ENCODE assay signal across 15 cellular contexts in the genomic region with DNA sequence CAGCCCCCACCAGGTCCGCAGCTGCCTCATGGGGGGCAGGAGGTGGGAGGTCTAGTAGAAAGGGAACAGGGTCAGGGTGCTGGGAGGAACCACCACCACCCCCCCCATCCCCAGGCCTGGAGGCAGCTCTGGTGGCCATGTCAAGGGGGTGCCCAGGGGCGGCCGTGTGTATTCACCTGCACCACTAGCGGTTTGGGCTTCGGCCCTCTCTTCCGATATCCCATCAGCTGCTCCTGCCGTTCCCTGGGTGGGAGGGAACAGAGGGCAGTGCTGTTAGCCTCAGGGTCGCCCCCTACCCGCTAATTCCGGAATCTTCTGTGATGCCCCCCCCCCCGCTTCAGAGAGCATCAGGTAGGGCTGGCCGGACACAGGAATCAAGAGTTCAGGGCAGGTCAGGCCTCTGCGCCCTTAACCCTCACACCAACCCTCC. TPM values are rescaled to one million over a fixed set of nuclear protein-coding genes. Genes with fewer than 3 reads are reported as not detected.
DNase-seq lines count a peak whose midpoint lies in the region; ATAC-seq, FAIRE-seq and TF ChIP-seq lines count a peak whose summit lies in the region.
"Had no signal": no experiment of that assay in that cellular context is flagged by ENCODE, and none has a peak within 500 bp of the region (broad histone marks: within the 10 kb centered on the region; RNA-seq: fewer than 3 reads in every experiment).

No MANE protein-coding gene starts in this region.

- H3K27ac Mint-ChIP-seq in GM23338: no peak overlapping the region
- H3K27ac Mint-ChIP-seq in mesothelial cell of epicardium: no peak overlapping the region
- H3K27ac Mint-ChIP-seq: activated CD8-positive, alpha-beta T cell treated with anti-CD3 and anti-CD28 coated beads, Interleukin-2, amount 10 ng/mL, durations not matched to agents 7 days and 5 days; HFFc6 had no signal

- H3K27me3 ChIP-seq in GM23338 (ENCODE audit: insufficient read depth): peaks cover 88% of the 10 kb centered on the region
- H3K27me3 ChIP-seq in WERI-Rb-1 (ENCODE audit: insufficient read depth, low read depth, severe bottlenecking): peaks cover 8% of the 10 kb centered on the region
- H3K27me3 ChIP-seq: ovary had no signal

- DNase-seq in A549 (ENCODE audit: low read depth in 1 of 2, low spot score in 1 of 2) (no peak), GM23338 (ENCODE audit: low spot score) (peak; percentile 64), WERI-Rb-1 (no peak), left kidney (ENCODE audit: low read depth, low spot score) (peak; percentile 56), mesothelial cell of epicardium (ENCODE audit: low spot score in 2 of 2, unreplicated experiment in 2 of 2) (no peak), NCI-H524 (lab: John Stamatoyannopoulos, UW) (no peak), SW 1271 (lab: John Stamatoyannopoulos, UW) (no peak)
- DNase-seq: activated CD8-positive, alpha-beta T cell treated with anti-CD3 and anti-CD28 coated beads, Interleukin-2, amount 10 ng/mL, durations not matched to agents 7 days and 5 days; HFFc6; hippocampal formation; SHP77 treated with DMSO at 0.1 percent for 48 hours had no signal

- H3K9me3 ChIP-seq in A549 (no peaks in the 10 kb centered on the region), WERI-Rb-1 (ENCODE audit: severe bottlenecking) (peaks cover under 1% of the 10 kb centered on the region)
- H3K9me3 ChIP-seq: ascending aorta, ovary had no signal

- CTCF ChIA-PET in A549 (lab: Yijun Ruan, JAX): interaction anchor here (0.8 to 35.2 kb wide), 22 partner anchors 10 to 239 kb away, joined by 3 to 1281 read pairs (median 6); a partner anchor contains a TSS

- H3K9me3 Mint-ChIP-seq in GM23338 (peaks cover 5% of the 10 kb centered on the region; the same call in 2 of the 3 replicates), mesothelial cell of epicardium (no peaks in the 10 kb centered on the region)
- H3K9me3 Mint-ChIP-seq: HFFc6 had no signal

- H3K4me2 ChIP-seq in A549: peak overlapping the region; percentile 100; the same call in 2 of the 3 replicates
- H3K4me2 ChIP-seq in GM23338: peak overlapping the region; percentile 99

- H3K36me3 Mint-ChIP-seq in GM23338 (ENCODE audit: low read depth) (peaks cover 4% of the 10 kb centered on the region; the same call in 2 of the 3 replicates), mesothelial cell of epicardium (peaks cover 5% of the 10 kb centered on the region)

- TF ChIP-seq POLR2A in A549 (IDR thresholded peaks at IDR 0.05; ENCODE audit: low read length): no peak

- peak overlapping the region in 1 of 2 experiments; percentile 95; a peak in 4 of 6 replicates for H3K27ac ChIP-seq in A549
- no peak overlapping the region for H3K27ac ChIP-seq in GM23338 (ENCODE audit: low read depth)
- no peak overlapping the region for H3K27ac ChIP-seq in WERI-Rb-1
- H3K27ac ChIP-seq: ascending aorta, ovary had no signal

- H3K36me3 ChIP-seq in GM23338 (ENCODE audit: insufficient read depth) (no peaks in the 10 kb centered on the region), WERI-Rb-1 (peaks cover 49% of the 10 kb centered on the region)
- H3K36me3 ChIP-seq: ovary had no signal

- FAIRE-seq in A549 (lab: Jason Lieb, UNC): no peak
- FAIRE-seq: TTC549 had no signal

- peaks cover 42% of the 10 kb centered on the region for H3K4me1 Mint-ChIP-seq in GM23338
- H3K4me1 Mint-ChIP-seq in mesothelial cell of epicardium: peaks cover 43% of the 10 kb centered on the region

- no peak overlapping the region for H2AFZ ChIP-seq in GM23338

- H3F3A ChIP-seq in GM23338 (replicated peaks; ENCODE audit: low read depth): peaks cover 30% of the 10 kb centered on the region

- H3K4me1 ChIP-seq in A549: peaks cover 72% of the 10 kb centered on the region
- H3K4me1 ChIP-seq in GM23338 (ENCODE audit: insufficient read depth): peaks cover 42% of the 10 kb centered on the region

- H3K27me3 Mint-ChIP-seq in GM23338 (ENCODE audit: insufficient read depth, low read depth, poor library complexity): peaks cover 90% of the 10 kb centered on the region
- H3K27me3 Mint-ChIP-seq in mesothelial cell of epicardium (ENCODE audit: low read depth): peaks cover 38% of the 10 kb centered on the region

- TF ChIP-seq RAD21 in A549 (conservative IDR thresholded peaks at IDR 0.05 in 1 of 2, IDR thresholded peaks at IDR 0.05 in 1 of 2): no peak

- H3K4me3 Mint-ChIP-seq in GM23338 (peak overlapping the region; percentile 58), mesothelial cell of epicardium (no peak overlapping the region)
- H3K4me3 Mint-ChIP-seq: activated CD8-positive, alpha-beta T cell treated with anti-CD3 and anti-CD28 coated beads, Interleukin-2, amount 10 ng/mL, durations not matched to agents 7 days and 5 days; HFFc6 had no signal

- peaks cover 4% of the 10 kb centered on the region for H4K20me1 ChIP-seq in GM23338 (replicated peaks; ENCODE audit: insufficient read depth)

- WGBS in A549 (ENCODE audit: missing lambda C conversion rate): 81% methylated on average over 10 of the region's 13 CpGs

- ATAC-seq in A549 (no peak), GM23338 (peak; percentile 0), GM18511 (IDR thresholded peaks at IDR 0.05; ENCODE audit: unreplicated experiment) (no peak)
- ATAC-seq: activated CD8-positive, alpha-beta T cell treated with anti-CD3 and anti-CD28 coated beads, Interleukin-2, amount 10 ng/mL, durations not matched to agents 7 days and 5 days had no signal

- no peaks in the 10 kb centered on the region for H3K79me2 ChIP-seq in GM23338 (replicated peaks; ENCODE audit: insufficient read depth)

- no peaks in the 10 kb centered on the region for H3K9me2 ChIP-seq in GM23338 (ENCODE audit: insufficient read depth)

- no peak for TF ChIP-seq CTCF in A549 (IDR thresholded peaks at IDR 0.05)
- peak; percentile 27 to 44; a peak in 3 of 4 replicates for TF ChIP-seq CTCF in GM23338 (conservative IDR thresholded peaks at IDR 0.05; ENCODE audit: low read depth in 2 of 2)
- TF ChIP-seq CTCF in WERI-Rb-1 (IDR thresholded peaks at IDR 0.05; ENCODE audit: low read depth, low read length): 0 out of 2 replicates have a peak, but pooled peaks have one; percentile 4
- TF ChIP-seq CTCF in mesothelial cell of epicardium (IDR thresholded peaks at IDR 0.05; ENCODE audit: unreplicated experiment): no peak

- TF ChIP-seq EP300 in A549 (IDR thresholded peaks at IDR 0.05): no peak

- H3K4me3 ChIP-seq in A549 (no peak overlapping the region), GM23338 (peak overlapping the region; percentile 80), WERI-Rb-1 (ENCODE audit: low read depth, low read length) (no peak overlapping the region)
- H3K4me3 ChIP-seq: ascending aorta, ovary had no signal

- POLR2A ChIA-PET in A549 (lab: Yijun Ruan, JAX): interaction anchor here (0.6 to 3.4 kb wide), 5 partner anchors 24 to 90 kb away, joined by 4 to 60 read pairs (median 8); a partner anchor contains a TSS

TF ChIP-seq in A549, 52 proteins besides CTCF, POLR2A, EP300 and RAD21 (continues in another document):
- TF ChIP-seq MAZ (IDR thresholded peaks at IDR 0.05; ENCODE audit: borderline replicate concordance, low read depth, low read length): no peak
- TF ChIP-seq SREBF2 (IDR thresholded peaks at IDR 0.05): no peak
- no peak for TF ChIP-seq RFX5 (IDR thresholded peaks at IDR 0.05)
- no peak for TF ChIP-seq HOXA7 (CRISPR knock-in tag; IDR thresholded peaks at IDR 0.05)
- no peak for TF ChIP-seq ZFP36 (IDR thresholded peaks at IDR 0.05; ENCODE audit: borderline replicate concordance, partially characterized antibody)
- no peak for TF ChIP-seq ZNF302 (CRISPR knock-in tag; IDR thresholded peaks at IDR 0.05)
- TF ChIP-seq PHF8 (IDR thresholded peaks at IDR 0.05; ENCODE audit: borderline replicate concordance, low read depth): no peak
- TF ChIP-seq HDAC2 (IDR thresholded peaks at IDR 0.05): no peak

RNA-seq across cellular contexts. Expression of a gene that starts 3.8 kb away (rescaled TPM):
- polyA plus RNA-seq in A549 (2011; rRNA removed) (21.9 and 34.1 TPM in 2 replicates), A549 (2017; fragmentation: RNase III; extraction: RNeasy Plus Mini Kit Qiagen cat#74134 plus additional on column Dnase treatment) (25.9 to 31.9 TPM (median 31.0 TPM) in 3 replicates), GM23338 (2016; fragmentation: Nextera tagmentation; extraction: Ambion mirVana) (1.4 TPM in 2 replicates)
- 31.9 and 46.3 TPM in 2 replicates for polyA plus RNA-seq in A549 (2012; cell fraction: cytosol; rRNA removed)
- 48.9 and 61.8 TPM in 2 replicates for polyA plus RNA-seq in A549 (2012; cell fraction: nucleus; rRNA removed)
- 20.6 and 27.0 TPM in 2 replicates for polyA minus RNA-seq in A549 (2011; rRNA and poly(A)+ RNA removed)
- total RNA-seq in GM23338 (2014; rRNA removed; shearing (Covaris generic)): 4.6 and 5.7 TPM in 2 replicates
- 30.8 to 35.0 TPM (median 32.1 TPM) in 3 replicates for total RNA-seq in mesothelial cell of epicardium

RNA-seq across cellular contexts. Expression of a gene that starts 38.6 kb away (rescaled TPM):
- 1.5 and 2.8 TPM in 2 replicates for polyA plus RNA-seq in A549 (2011; rRNA removed)
- 3.5 and 3.8 TPM in 2 replicates for polyA plus RNA-seq in A549 (2012; cell fraction: cytosol; rRNA removed)
- polyA plus RNA-seq in A549 (2012; cell fraction: nucleus; rRNA removed): 4.8 and 7.2 TPM in 2 replicates
- polyA plus RNA-seq in A549 (2017; fragmentation: RNase III; extraction: RNeasy Plus Mini Kit Qiagen cat#74134 plus additional on column Dnase treatment): 11.0 to 13.1 TPM (median 11.9 TPM) in 3 replicates
- 2.5 and 2.8 TPM in 2 replicates for polyA minus RNA-seq in A549 (2011; rRNA and poly(A)+ RNA removed)
- 0.16 and 1.0 TPM in 2 replicates for total RNA-seq in GM23338 (2014; rRNA removed; shearing (Covaris generic))
- 1.1 and 1.3 TPM in 2 replicates for polyA plus RNA-seq in GM23338 (2016; fragmentation: Nextera tagmentation; extraction: Ambion mirVana)
- total RNA-seq in mesothelial cell of epicardium: 15.5 to 18.6 TPM (median 16.3 TPM) in 3 replicates

RNA-seq across cellular contexts. Expression of a gene that starts 57.5 kb away (rescaled TPM):
- polyA plus RNA-seq in A549 (2011; rRNA removed) (7.4 and 8.2 TPM in 2 replicates), A549 (2017; fragmentation: RNase III; extraction: RNeasy Plus Mini Kit Qiagen cat#74134 plus additional on column Dnase treatment) (13.6 to 16.4 TPM (median 14.9 TPM) in 3 replicates), GM23338 (2016; fragmentation: Nextera tagmentation; extraction: Ambion mirVana) (26.6 and 29.2 TPM in 2 replicates)
- polyA plus RNA-seq in A549 (2012; cell fraction: cytosol; rRNA removed): 14.4 and 18.3 TPM in 2 replicates
- polyA plus RNA-seq in A549 (2012; cell fraction: nucleus; rRNA removed): 29.6 and 34.9 TPM in 2 replicates
- polyA minus RNA-seq in A549 (2011; rRNA and poly(A)+ RNA removed): 11.6 and 13.7 TPM in 2 replicates
- total RNA-seq in GM23338 (2014; rRNA removed; shearing (Covaris generic)): 91.1 and 114 TPM in 2 replicates
- total RNA-seq in mesothelial cell of epicardium: 47.1 to 49.7 TPM (median 48.6 TPM) in 3 replicates

Comparison
In these comparisons a context has a peak if more than half of its experiments do, and no peak if none do; other contexts are left out.
1. DNase-seq: peak in GM23338 (single experiment) and left kidney (single experiment); none in A549 (0 of 2), WERI-Rb-1 (single experiment), mesothelial cell of epicardium (0 of 2), NCI-H524 (0 of 2) and SW 1271 (0 of 2).
2. CTCF ChIP-seq: peak in GM23338 (2 of 2) and WERI-Rb-1 (single experiment); none in A549 (single experiment) and mesothelial cell of epicardium (single experiment).